1 cellular context compared by ENCODE assay signal in the genomic region with DNA sequence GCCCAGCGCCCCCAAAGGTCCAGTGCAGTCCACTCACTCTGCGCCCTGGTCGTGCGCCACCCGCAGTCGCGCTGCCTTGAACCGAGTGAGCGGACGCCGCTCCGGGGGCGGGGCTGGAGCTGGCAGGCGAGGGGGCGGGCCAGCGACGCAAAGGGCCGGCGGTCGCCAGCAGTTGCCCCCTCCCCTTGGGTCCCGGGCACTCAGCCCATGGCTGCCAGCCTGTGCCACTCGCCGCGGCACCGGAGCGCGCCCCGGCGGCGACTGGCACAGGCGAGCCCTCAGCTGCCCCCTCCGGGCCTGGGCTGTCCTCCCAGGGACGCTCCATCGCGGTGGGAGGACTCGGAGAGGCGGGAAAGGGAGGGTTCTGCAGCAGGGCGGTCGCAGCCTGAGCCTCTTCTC.
TF ChIP-seq lines count a peak whose summit lies in the region.

A gene with protein sequence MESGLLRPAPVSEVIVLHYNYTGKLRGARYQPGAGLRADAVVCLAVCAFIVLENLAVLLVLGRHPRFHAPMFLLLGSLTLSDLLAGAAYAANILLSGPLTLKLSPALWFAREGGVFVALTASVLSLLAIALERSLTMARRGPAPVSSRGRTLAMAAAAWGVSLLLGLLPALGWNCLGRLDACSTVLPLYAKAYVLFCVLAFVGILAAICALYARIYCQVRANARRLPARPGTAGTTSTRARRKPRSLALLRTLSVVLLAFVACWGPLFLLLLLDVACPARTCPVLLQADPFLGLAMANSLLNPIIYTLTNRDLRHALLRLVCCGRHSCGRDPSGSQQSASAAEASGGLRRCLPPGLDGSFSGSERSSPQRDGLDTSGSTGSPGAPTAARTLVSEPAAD (minus strand): TSS at position 87 of the 399 bp plus-strand sequence. CDS start 2,436 bp downstream, outside the sequence.

TF ChIP-seq in GM23338, 12 proteins besides CTCF, POLR2A, EP300 and RAD21 (continued from another document):
- no peak for TF ChIP-seq CREB1 (CRISPR knock-in tag; IDR thresholded peaks at IDR 0.05; ENCODE audit: low read depth)
- TF ChIP-seq, protein P1, sequence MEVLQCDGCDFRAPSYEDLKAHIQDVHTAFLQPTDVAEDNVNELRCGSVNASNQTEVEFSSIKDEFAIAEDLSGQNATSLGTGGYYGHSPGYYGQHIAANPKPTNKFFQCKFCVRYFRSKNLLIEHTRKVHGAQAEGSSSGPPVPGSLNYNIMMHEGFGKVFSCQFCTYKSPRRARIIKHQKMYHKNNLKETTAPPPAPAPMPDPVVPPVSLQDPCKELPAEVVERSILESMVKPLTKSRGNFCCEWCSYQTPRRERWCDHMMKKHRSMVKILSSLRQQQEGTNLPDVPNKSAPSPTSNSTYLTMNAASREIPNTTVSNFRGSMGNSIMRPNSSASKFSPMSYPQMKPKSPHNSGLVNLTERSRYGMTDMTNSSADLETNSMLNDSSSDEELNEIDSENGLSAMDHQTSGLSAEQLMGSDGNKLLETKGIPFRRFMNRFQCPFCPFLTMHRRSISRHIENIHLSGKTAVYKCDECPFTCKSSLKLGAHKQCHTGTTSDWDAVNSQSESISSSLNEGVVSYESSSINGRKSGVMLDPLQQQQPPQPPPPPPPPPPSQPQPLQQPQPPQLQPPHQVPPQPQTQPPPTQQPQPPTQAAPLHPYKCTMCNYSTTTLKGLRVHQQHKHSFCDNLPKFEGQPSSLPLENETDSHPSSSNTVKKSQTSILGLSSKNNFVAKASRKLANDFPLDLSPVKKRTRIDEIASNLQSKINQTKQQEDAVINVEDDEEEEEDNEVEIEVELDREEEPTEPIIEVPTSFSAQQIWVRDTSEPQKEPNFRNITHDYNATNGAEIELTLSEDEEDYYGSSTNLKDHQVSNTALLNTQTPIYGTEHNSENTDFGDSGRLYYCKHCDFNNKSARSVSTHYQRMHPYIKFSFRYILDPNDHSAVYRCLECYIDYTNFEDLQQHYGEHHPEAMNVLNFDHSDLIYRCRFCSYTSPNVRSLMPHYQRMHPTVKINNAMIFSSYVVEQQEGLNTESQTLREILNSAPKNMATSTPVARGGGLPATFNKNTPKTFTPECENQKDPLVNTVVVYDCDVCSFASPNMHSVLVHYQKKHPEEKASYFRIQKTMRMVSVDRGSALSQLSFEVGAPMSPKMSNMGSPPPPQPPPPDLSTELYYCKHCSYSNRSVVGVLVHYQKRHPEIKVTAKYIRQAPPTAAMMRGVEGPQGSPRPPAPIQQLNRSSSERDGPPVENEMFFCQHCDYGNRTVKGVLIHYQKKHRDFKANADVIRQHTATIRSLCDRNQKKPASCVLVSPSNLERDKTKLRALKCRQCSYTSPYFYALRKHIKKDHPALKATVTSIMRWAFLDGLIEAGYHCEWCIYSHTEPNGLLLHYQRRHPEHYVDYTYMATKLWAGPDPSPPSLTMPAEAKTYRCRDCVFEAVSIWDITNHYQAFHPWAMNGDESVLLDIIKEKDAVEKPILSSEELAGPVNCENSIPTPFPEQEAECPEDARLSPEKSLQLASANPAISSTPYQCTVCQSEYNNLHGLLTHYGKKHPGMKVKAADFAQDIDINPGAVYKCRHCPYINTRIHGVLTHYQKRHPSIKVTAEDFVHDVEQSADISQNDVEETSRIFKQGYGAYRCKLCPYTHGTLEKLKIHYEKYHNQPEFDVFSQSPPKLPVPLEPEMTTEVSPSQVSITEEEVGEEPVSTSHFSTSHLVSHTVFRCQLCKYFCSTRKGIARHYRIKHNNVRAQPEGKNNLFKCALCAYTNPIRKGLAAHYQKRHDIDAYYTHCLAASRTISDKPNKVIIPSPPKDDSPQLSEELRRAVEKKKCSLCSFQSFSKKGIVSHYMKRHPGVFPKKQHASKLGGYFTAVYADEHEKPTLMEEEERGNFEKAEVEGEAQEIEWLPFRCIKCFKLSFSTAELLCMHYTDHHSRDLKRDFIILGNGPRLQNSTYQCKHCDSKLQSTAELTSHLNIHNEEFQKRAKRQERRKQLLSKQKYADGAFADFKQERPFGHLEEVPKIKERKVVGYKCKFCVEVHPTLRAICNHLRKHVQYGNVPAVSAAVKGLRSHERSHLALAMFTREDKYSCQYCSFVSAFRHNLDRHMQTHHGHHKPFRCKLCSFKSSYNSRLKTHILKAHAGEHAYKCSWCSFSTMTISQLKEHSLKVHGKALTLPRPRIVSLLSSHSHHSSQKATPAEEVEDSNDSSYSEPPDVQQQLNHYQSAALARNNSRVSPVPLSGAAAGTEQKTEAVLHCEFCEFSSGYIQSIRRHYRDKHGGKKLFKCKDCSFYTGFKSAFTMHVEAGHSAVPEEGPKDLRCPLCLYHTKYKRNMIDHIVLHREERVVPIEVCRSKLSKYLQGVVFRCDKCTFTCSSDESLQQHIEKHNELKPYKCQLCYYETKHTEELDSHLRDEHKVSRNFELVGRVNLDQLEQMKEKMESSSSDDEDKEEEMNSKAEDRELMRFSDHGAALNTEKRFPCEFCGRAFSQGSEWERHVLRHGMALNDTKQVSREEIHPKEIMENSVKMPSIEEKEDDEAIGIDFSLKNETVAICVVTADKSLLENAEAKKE (CRISPR knock-in tag; IDR thresholded peaks at IDR 0.05), result no peak
- no peak for TF ChIP-seq ZNF331 (CRISPR knock-in tag; IDR thresholded peaks at IDR 0.05; ENCODE audit: low read depth)
- TF ChIP-seq, protein P2, sequence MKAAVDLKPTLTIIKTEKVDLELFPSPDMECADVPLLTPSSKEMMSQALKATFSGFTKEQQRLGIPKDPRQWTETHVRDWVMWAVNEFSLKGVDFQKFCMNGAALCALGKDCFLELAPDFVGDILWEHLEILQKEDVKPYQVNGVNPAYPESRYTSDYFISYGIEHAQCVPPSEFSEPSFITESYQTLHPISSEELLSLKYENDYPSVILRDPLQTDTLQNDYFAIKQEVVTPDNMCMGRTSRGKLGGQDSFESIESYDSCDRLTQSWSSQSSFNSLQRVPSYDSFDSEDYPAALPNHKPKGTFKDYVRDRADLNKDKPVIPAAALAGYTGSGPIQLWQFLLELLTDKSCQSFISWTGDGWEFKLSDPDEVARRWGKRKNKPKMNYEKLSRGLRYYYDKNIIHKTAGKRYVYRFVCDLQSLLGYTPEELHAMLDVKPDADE (IDR thresholded peaks at IDR 0.05), result no peak
- no peak for TF ChIP-seq ZNF114 (CRISPR knock-in tag; IDR thresholded peaks at IDR 0.05)
- no peak for TF ChIP-seq EZH2phosphoT487 (IDR thresholded peaks at IDR 0.05; ENCODE audit: unreplicated experiment)
